ENCODE assay signal across 13 cellular contexts in genomic region chr17:43871947-43872690, GRCh38. TPM values are rescaled to one million over a fixed set of nuclear protein-coding genes. Genes with fewer than 3 reads are reported as not detected.
DNase-seq lines count a peak whose midpoint lies in the region; ATAC-seq and TF ChIP-seq lines count a peak whose summit lies in the region.
"Had no signal": no experiment of that assay in that cellular context is flagged by ENCODE, and none has a peak within 500 bp of the region (broad histone marks: within the 10 kb centered on the region; RNA-seq: fewer than 3 reads in every experiment).

No MANE protein-coding gene starts in this region.

- no peak overlapping the region for H4K5ac ChIP-seq in IMR-90 (ENCODE audit: low read depth, low read length)

- no peaks in the 10 kb centered on the region for H3K79me1 ChIP-seq in IMR-90 (ENCODE audit: low read depth in 1 of 2, low read length in 2 of 2)

- WGBS in IMR-90 (ENCODE audit: extremely low coverage in 2 of 2, insufficient read length in 1 of 2), 2 experiments, result 70% methylated on average over 8 of the region's 14 CpGs; no CpG with 5 or more reads in 1 of the 2 experiments

- TF ChIP-seq POLR2A in IMR-90 (IDR thresholded peaks at IDR 0.05; ENCODE audit: low read depth, low read length), result no peak

- H3K56ac ChIP-seq in IMR-90 (ENCODE audit: extremely low read depth, insufficient read depth, low read length), result no peak overlapping the region

- no peaks in the 10 kb centered on the region for H4K20me1 ChIP-seq in IMR-90 (ENCODE audit: insufficient read depth, low read length)

- no peak overlapping the region for H4K8ac ChIP-seq in IMR-90 (ENCODE audit: low read depth in 2 of 2, low read length in 2 of 2)

- H3K9me3 Mint-ChIP-seq in activated naive CD8-positive, alpha-beta T cell treated with anti-CD3 and anti-CD28 coated beads for 36 hours, result no peaks in the 10 kb centered on the region
- H3K9me3 Mint-ChIP-seq: activated naive CD8-positive, alpha-beta T cell treated with anti-CD3 and anti-CD28 coated beads, Interleukin-2, amount 10 ng/mL, durations not matched to agents 7 days and 5 days; H9 had no signal

- H3K4me3 ChIP-seq in IMR-90 (ENCODE audit: insufficient read depth, low read depth, low read length), result no peak overlapping the region
- H3K4me3 ChIP-seq in left ventricle myocardium inferior, result peak overlapping the region; percentile 50
- H3K4me3 ChIP-seq: coronary artery had no signal

- H3K27ac ChIP-seq in IMR-90 (ENCODE audit: insufficient read depth, low read length) (no peak overlapping the region), RWPE1 (no peak overlapping the region), left ventricle myocardium inferior (replicated peaks) (peak overlapping the region; percentile 89)
- H3K27ac ChIP-seq: coronary artery had no signal

- intact Hi-C loops in IMR-90 (cut with micrococcal nuclease), result no loop called here
- intact Hi-C loops in left ventricle myocardium inferior (cut with micrococcal nuclease), result no loop called here

- H3K4me2 ChIP-seq in IMR-90 (ENCODE audit: low read depth, low read length), result peak overlapping the region; percentile 59; the same call in 1 of the 2 replicates

- dilution Hi-C loops in IMR-90 (cut with HindIII; ENCODE audit: low sequenced_read_pairs, unreplicated experiment), result no loop called here

- H3K9ac ChIP-seq in IMR-90 (ENCODE audit: low read depth, low read length), result no peak overlapping the region

- H2BK20ac ChIP-seq in IMR-90 (ENCODE audit: low read depth, low read length), result no peak overlapping the region

- DNase-seq in IMR-90 (no peak), RWPE1 (ENCODE audit: low spot score) (peak; percentile 13), left ventricle myocardium inferior (no peak), renal cortical epithelial cell (ENCODE audit: low read depth) (peak; percentile 18), NCI-H2171 (lab: John Stamatoyannopoulos, UW) (no peak)
- no peak for DNase-seq in activated naive CD8-positive, alpha-beta T cell treated with anti-CD3 and anti-CD28 coated beads for 36 hours
- no peak for DNase-seq in stimulated activated CD4-positive, alpha-beta T cell treated with anti-CD3 and anti-CD28 coated beads, Interleukin-4, amount 100 ng/mL, for 1 hour
- DNase-seq: activated naive CD8-positive, alpha-beta T cell treated with anti-CD3 and anti-CD28 coated beads, Interleukin-2, amount 10 ng/mL, durations not matched to agents 7 days and 5 days; CD4-positive, alpha-beta memory T cell; H9 had no signal

- no peak overlapping the region for H3K23ac ChIP-seq in IMR-90 (ENCODE audit: low read depth, low read length)

- no TSS peak for BruUV-seq in IMR-90 (replicated peaks; lab: Mats Ljungman, UMichigan)

- H2AK9ac ChIP-seq in IMR-90 (replicated peaks; ENCODE audit: low read depth, low read length, poor library complexity), result no peak overlapping the region

- no peak overlapping the region for H4K91ac ChIP-seq in IMR-90 (ENCODE audit: insufficient read depth, low read depth, low read length)

- TF ChIP-seq RAD21 in IMR-90 (IDR thresholded peaks at IDR 0.05; ENCODE audit: low read length), result no peak

- H3K18ac ChIP-seq in IMR-90 (ENCODE audit: low read depth, low read length), result no peak overlapping the region

- H3K14ac ChIP-seq in IMR-90 (replicated peaks; ENCODE audit: low read depth, low read length), result no peak overlapping the region

- H2BK5ac ChIP-seq in IMR-90 (ENCODE audit: low read depth, low read length, poor library complexity, severe bottlenecking), result no peak overlapping the region

- no peak overlapping the region for H3K4me3 Mint-ChIP-seq in activated naive CD8-positive, alpha-beta T cell treated with anti-CD3 and anti-CD28 coated beads for 36 hours
- H3K4me3 Mint-ChIP-seq: activated naive CD8-positive, alpha-beta T cell treated with anti-CD3 and anti-CD28 coated beads, Interleukin-2, amount 10 ng/mL, durations not matched to agents 7 days and 5 days; CD4-positive, alpha-beta memory T cell; H9 had no signal

- peaks cover 12% of the 10 kb centered on the region for H3K27me3 Mint-ChIP-seq in activated naive CD8-positive, alpha-beta T cell treated with anti-CD3 and anti-CD28 coated beads for 36 hours

- H3K4me1 Mint-ChIP-seq in activated naive CD8-positive, alpha-beta T cell treated with anti-CD3 and anti-CD28 coated beads for 36 hours, result no peaks in the 10 kb centered on the region
- H3K4me1 Mint-ChIP-seq: activated naive CD8-positive, alpha-beta T cell treated with anti-CD3 and anti-CD28 coated beads, Interleukin-2, amount 10 ng/mL, durations not matched to agents 7 days and 5 days; CD4-positive, alpha-beta memory T cell had no signal

- H3K36me3 Mint-ChIP-seq in activated naive CD8-positive, alpha-beta T cell treated with anti-CD3 and anti-CD28 coated beads for 36 hours, result no peaks in the 10 kb centered on the region
- H3K36me3 Mint-ChIP-seq: activated naive CD8-positive, alpha-beta T cell treated with anti-CD3 and anti-CD28 coated beads, Interleukin-2, amount 10 ng/mL, durations not matched to agents 7 days and 5 days; CD4-positive, alpha-beta memory T cell had no signal

- H3K27me3 ChIP-seq in IMR-90 (ENCODE audit: control insufficient read depth, insufficient read depth, low read length) (peaks cover 45% of the 10 kb centered on the region), left ventricle myocardium inferior (ENCODE audit: low read depth) (no peaks in the 10 kb centered on the region)

- TF ChIP-seq CTCF in IMR-90 (conservative IDR thresholded peaks at IDR 0.05; ENCODE audit: low read depth, low read length) (no peak), RWPE1 (conservative IDR thresholded peaks at IDR 0.05; ENCODE audit: low read depth) (no peak), left ventricle myocardium inferior (IDR thresholded peaks at IDR 0.05; ENCODE audit: borderline replicate concordance) (no peak)

- H3K9me1 ChIP-seq in IMR-90 (ENCODE audit: insufficient read depth, low read length), result no peaks in the 10 kb centered on the region

- H3K9me3 ChIP-seq in IMR-90 (ENCODE audit: control insufficient read depth, insufficient read depth, low read length) (peaks cover 4% of the 10 kb centered on the region), left ventricle myocardium inferior (replicated peaks) (no peaks in the 10 kb centered on the region)

- POLR2A ChIA-PET in IMR-90 (lab: Charles Lee; ENCODE audit: unreplicated experiment), result no interaction called here
- POLR2A ChIA-PET in RWPE1 (lab: Yijun Ruan, JAX; ENCODE audit: low non-redundant PET), result no interaction called here

- H3K4me1 ChIP-seq in IMR-90 (ENCODE audit: control insufficient read depth, insufficient read depth, low read length), result no peaks in the 10 kb centered on the region
- H3K4me1 ChIP-seq in left ventricle myocardium inferior, result peaks cover 29% of the 10 kb centered on the region

- H2BK120ac ChIP-seq in IMR-90 (ENCODE audit: low read depth, low read length), result no peak overlapping the region

- CTCF ChIA-PET in IMR-90 (lab: Yijun Ruan, JAX), result no interaction called here
- CTCF ChIA-PET in RWPE1 (lab: Yijun Ruan, JAX), result interaction anchor here (0.6 kb wide), 1 partner anchor 123 kb away, joined by 4 read pairs; no protein-coding TSS in a partner anchor

- H2BK15ac ChIP-seq in IMR-90 (ENCODE audit: low read depth, low read length), result no peak overlapping the region

- in situ Hi-C loops in IMR-90 (cut with MboI; ENCODE audit: low sequenced_read_pairs), result no loop called here

- H3K4ac ChIP-seq in IMR-90 (ENCODE audit: low read depth, low read length), result no peak overlapping the region

- H2AK5ac ChIP-seq in IMR-90 (ENCODE audit: low read depth, low read length), result no peak overlapping the region

- peak overlapping the region; percentile 33 for H2AFZ ChIP-seq in IMR-90 (replicated peaks; ENCODE audit: low read length, poor library complexity)

- H3K36me3 ChIP-seq in IMR-90 (ENCODE audit: control insufficient read depth, insufficient read depth, low read length), result no peaks in the 10 kb centered on the region
- no peaks in the 10 kb centered on the region for H3K36me3 ChIP-seq in left ventricle myocardium inferior

- ATAC-seq in IMR-90 (ENCODE audit: low read depth), result no peak

- H3K27ac Mint-ChIP-seq in activated naive CD8-positive, alpha-beta T cell treated with anti-CD3 and anti-CD28 coated beads for 36 hours, result no peak overlapping the region
- H3K27ac Mint-ChIP-seq: activated naive CD8-positive, alpha-beta T cell treated with anti-CD3 and anti-CD28 coated beads, Interleukin-2, amount 10 ng/mL, durations not matched to agents 7 days and 5 days; CD4-positive, alpha-beta memory T cell had no signal

TF ChIP-seq in IMR-90, 13 proteins besides CTCF, POLR2A, EP300 and RAD21 (continues in another document):
- TF ChIP-seq CEBPB (IDR thresholded peaks at IDR 0.05; ENCODE audit: low read depth, low read length) (no peak), MAFK (IDR thresholded peaks at IDR 0.05; ENCODE audit: low read depth, low read length) (no peak), SMC3 (IDR thresholded peaks at IDR 0.05; ENCODE audit: low read depth, low read length) (no peak), CHD1 (IDR thresholded peaks at IDR 0.05; ENCODE audit: low read depth, low read length) (no peak), MXI1 (IDR thresholded peaks at IDR 0.05; ENCODE audit: borderline replicate concordance, low read depth, low read length) (no peak)

RNA-seq across cellular contexts. Expression of gene CD300LG, which starts 25.1 kb away (rescaled TPM):
- total RNA-seq in IMR-90 (2012; rRNA removed) (not detected in 2 replicates), left ventricle myocardium inferior (12.6 TPM), renal cortical epithelial cell (not detected in 2 replicates)
- not detected in 2 replicates for polyA plus RNA-seq in IMR-90 (2012; rRNA removed)
- not detected in 2 replicates for polyA plus RNA-seq in IMR-90 (2012; cell fraction: cytosol; rRNA removed)
- not detected in 2 replicates for polyA plus RNA-seq in IMR-90 (2012; cell fraction: nucleus; rRNA removed; ENCODE audit: low replicate concordance)
- total RNA-seq in activated naive CD8-positive, alpha-beta T cell treated with anti-CD3 and anti-CD28 coated beads for 36 hours, result not detected
- total RNA-seq: activated naive CD8-positive, alpha-beta T cell treated with anti-CD3 and anti-CD28 coated beads, Interleukin-2, amount 10 ng/mL, durations not matched to agents 7 days and 5 days; CD4-positive, alpha-beta memory T cell; fibroblast of lung; H9; NCI-H460 had no signal
- polyA plus RNA-seq: CD4-positive, alpha-beta memory T cell; fibroblast of lung had no signal

RNA-seq across cellular contexts. Expression of gene MPP2, which starts 35.2 kb away (rescaled TPM):
- total RNA-seq in IMR-90 (2012; rRNA removed) (1.9 and 3.2 TPM in 2 replicates), left ventricle myocardium inferior (12.1 TPM), renal cortical epithelial cell (1.7 and 3.6 TPM in 2 replicates)
- polyA plus RNA-seq in IMR-90 (2012; rRNA removed), result 3.8 TPM in 2 replicates
- polyA plus RNA-seq in IMR-90 (2012; cell fraction: cytosol; rRNA removed), result 2.2 and 3.5 TPM in 2 replicates
- 4.6 and 7.8 TPM in 2 replicates for polyA plus RNA-seq in IMR-90 (2012; cell fraction: nucleus; rRNA removed; ENCODE audit: low replicate concordance)
- total RNA-seq in activated naive CD8-positive, alpha-beta T cell treated with anti-CD3 and anti-CD28 coated beads for 36 hours, result 1 to 10 TPM; 5.2 to 6.5 TPM

RNA-seq across cellular contexts. Expression of gene MPP3, which starts 39.2 kb away (rescaled TPM):
- total RNA-seq in IMR-90 (2012; rRNA removed), result 5.0 and 5.7 TPM in 2 replicates
- polyA plus RNA-seq in IMR-90 (2012; rRNA removed), result 10.7 and 11.9 TPM in 2 replicates
- polyA plus RNA-seq in IMR-90 (2012; cell fraction: cytosol; rRNA removed), result 3.3 and 4.3 TPM in 2 replicates
- 69.8 and 88.1 TPM in 2 replicates for polyA plus RNA-seq in IMR-90 (2012; cell fraction: nucleus; rRNA removed; ENCODE audit: low replicate concordance)
- total RNA-seq in left ventricle myocardium inferior, result 35.2 TPM
- 6.8 and 8.5 TPM in 2 replicates for total RNA-seq in renal cortical epithelial cell
- 1 to 10 TPM in 1 of 2 experiments, under 1 TPM in 1; 0.80 to 1.1 TPM for total RNA-seq in activated naive CD8-positive, alpha-beta T cell treated with anti-CD3 and anti-CD28 coated beads for 36 hours

Comparison
In these comparisons a context has a peak if more than half of its experiments do, and no peak if none do; other contexts are left out.
1. DNase-seq: peak in RWPE1 (single experiment) and renal cortical epithelial cell (single experiment); none in IMR-90 (single experiment), left ventricle myocardium inferior (single experiment), activated naive CD8-positive, alpha-beta T cell treated with anti-CD3 and anti-CD28 coated beads for 36 hours (single experiment), stimulated activated CD4-positive, alpha-beta T cell treated with anti-CD3 and anti-CD28 coated beads, Interleukin-4, amount 100 ng/mL, for 1 hour (single experiment) and NCI-H2171 (single experiment).
2. RNA of gene CD300LG, which starts 25.1 kb away (total RNA-seq): 12.6 TPM in left ventricle myocardium inferior (single experiment); not detected in IMR-90, not detected in renal cortical epithelial cell and not detected in activated naive CD8-positive, alpha-beta T cell treated with anti-CD3 and anti-CD28 coated beads for 36 hours; every median in the first group is over 10 times any median in the second.